ENCODE assay signal across 9 cellular contexts in genomic region chr20:25864986-25865714, GRCh38.
DNase-seq lines count a peak whose midpoint lies in the region; ATAC-seq, FAIRE-seq and TF ChIP-seq lines count a peak whose summit lies in the region.
"Had no signal": no experiment of that assay in that cellular context is flagged by ENCODE, and none has a peak within 500 bp of the region (broad histone marks: within the 10 kb centered on the region; RNA-seq: fewer than 3 reads in every experiment).

No MANE protein-coding gene starts in this region.

- no peaks in the 10 kb centered on the region for H3K9me3 Mint-ChIP-seq in activated CD4-positive, alpha-beta T cell treated with anti-CD3 and anti-CD28 coated beads, Interleukin-2, amount 10 ng/mL, durations not matched to agents 24 days and 14 days
- peaks cover 4% of the 10 kb centered on the region for H3K9me3 Mint-ChIP-seq in activated naive CD8-positive, alpha-beta T cell treated with anti-CD3 and anti-CD28 coated beads, Interleukin-2, amount 50 U/mL, for 24 hours

- H3K79me2 ChIP-seq in keratinocyte (ENCODE audit: control insufficient read depth, insufficient read depth, low read length): no peaks in the 10 kb centered on the region

- dilution Hi-C loops in keratinocyte (cut with MboI; ENCODE audit: extremely low pct_ligation_motif_present, low sequenced_read_pairs): no loop called here

- no peak overlapping the region for H3K27ac Mint-ChIP-seq in activated CD4-positive, alpha-beta T cell treated with anti-CD3 and anti-CD28 coated beads, Interleukin-2, amount 10 ng/mL, durations not matched to agents 24 days and 14 days
- H3K27ac Mint-ChIP-seq in activated naive CD8-positive, alpha-beta T cell treated with anti-CD3 and anti-CD28 coated beads, Interleukin-2, amount 50 U/mL, for 24 hours: no peak overlapping the region

- no peak for DNase-seq in activated CD4-positive, alpha-beta T cell treated with anti-CD3 and anti-CD28 coated beads, Interleukin-2, amount 10 ng/mL, durations not matched to agents 24 days and 14 days
- DNase-seq in activated CD4-positive, alpha-beta T cell treated with anti-CD3 and anti-CD28 coated beads for 1 hour: no peak
- no peak for DNase-seq in activated naive CD8-positive, alpha-beta T cell treated with anti-CD3 and anti-CD28 coated beads, Interleukin-2, amount 50 U/mL, for 24 hours
- DNase-seq in keratinocyte (ENCODE audit: low read depth, low spot score) (no peak), mucosa of gallbladder (ENCODE audit: low spot score) (no peak), GM12891 (ENCODE audit: insufficient read length, low spot score) (no peak)
- DNase-seq: AML-193 had no signal

- TF ChIP-seq POLR2A in GM12891 (IDR thresholded peaks at IDR 0.05; ENCODE audit: low read depth, low read length): no peak

- intact Hi-C loops in activated CD4-positive, alpha-beta T cell treated with anti-CD3 and anti-CD28 coated beads, Interleukin-2, amount 10 ng/mL, durations not matched to agents 24 days and 14 days (cut with micrococcal nuclease): no loop called here

- H3K4me1 ChIP-seq in keratinocyte (ENCODE audit: control insufficient read depth, extremely low read depth, insufficient read depth, low read length): peaks cover 25% of the 10 kb centered on the region
- peaks cover 15 to 60% (median 54%) of the 10 kb centered on the region in 5 donors for H3K4me1 ChIP-seq in subcutaneous abdominal adipose tissue (ENCODE audit: control insufficient read depth in 5 of 5, insufficient read depth in 5 of 5, low read length in 5 of 5)

- peaks cover 40% of the 10 kb centered on the region for H3K4me1 Mint-ChIP-seq in activated CD4-positive, alpha-beta T cell treated with anti-CD3 and anti-CD28 coated beads, Interleukin-2, amount 10 ng/mL, durations not matched to agents 24 days and 14 days
- H3K4me1 Mint-ChIP-seq in activated naive CD8-positive, alpha-beta T cell treated with anti-CD3 and anti-CD28 coated beads, Interleukin-2, amount 50 U/mL, for 24 hours: peaks cover 37% of the 10 kb centered on the region

- FAIRE-seq in keratinocyte (lab: Jason Lieb, UNC) (no peak), GM12891 (lab: Jason Lieb, UNC) (no peak)

- H3K27ac ChIP-seq in keratinocyte (ENCODE audit: control insufficient read depth, insufficient read depth, low read length) (no peak overlapping the region), subcutaneous abdominal adipose tissue (ENCODE audit: low read depth, low read length) (no peak overlapping the region)

- H4K20me1 ChIP-seq in keratinocyte (ENCODE audit: control insufficient read depth, extremely low read depth, insufficient read depth, low read length): no peaks in the 10 kb centered on the region

- no peak overlapping the region for H3K9ac ChIP-seq in keratinocyte (ENCODE audit: control insufficient read depth, extremely low read depth, insufficient read depth, low read length)
- peak overlapping the region in 1 of 5 donors; percentile 69 for H3K9ac ChIP-seq in subcutaneous abdominal adipose tissue (ENCODE audit: low read length in 5 of 5)

- no peaks in the 10 kb centered on the region for H3K9me1 ChIP-seq in keratinocyte (ENCODE audit: control insufficient read depth, extremely low read depth, insufficient read depth, low read length)

- H3K9me3 ChIP-seq in keratinocyte (ENCODE audit: control insufficient read depth, low read depth, low read length) (no peaks in the 10 kb centered on the region), subcutaneous abdominal adipose tissue (ENCODE audit: control insufficient read depth in 5 of 5, low read length in 5 of 5) (no peaks in the 10 kb centered on the region)

- H3K27me3 Mint-ChIP-seq in activated CD4-positive, alpha-beta T cell treated with anti-CD3 and anti-CD28 coated beads, Interleukin-2, amount 10 ng/mL, durations not matched to agents 24 days and 14 days: peaks cover 70% of the 10 kb centered on the region
- H3K27me3 Mint-ChIP-seq in activated naive CD8-positive, alpha-beta T cell treated with anti-CD3 and anti-CD28 coated beads, Interleukin-2, amount 50 U/mL, for 24 hours: peaks cover 76% of the 10 kb centered on the region

- H3K36me3 ChIP-seq in keratinocyte (ENCODE audit: control insufficient read depth in 2 of 2, extremely low read depth in 1 of 2, insufficient read depth in 2 of 2, low read length in 2 of 2) (no peaks in the 10 kb centered on the region), subcutaneous abdominal adipose tissue (ENCODE audit: control insufficient read depth in 5 of 5, insufficient read depth in 5 of 5, low read length in 5 of 5) (no peaks in the 10 kb centered on the region)

- H2AFZ ChIP-seq in keratinocyte (ENCODE audit: control insufficient read depth, low read length): peak overlapping the region; percentile 86

- no peak for TF ChIP-seq CTCF in keratinocyte (optimal IDR thresholded peaks at IDR 0.05 in 1 of 3, IDR thresholded peaks at IDR 0.05 in 1 of 3, conservative IDR thresholded peaks at IDR 0.05 in 1 of 3; ENCODE audit: extremely low read depth in 1 of 3, insufficient read depth in 2 of 3, low read length in 3 of 3)

- no peaks in the 10 kb centered on the region for H3K36me3 Mint-ChIP-seq in activated CD4-positive, alpha-beta T cell treated with anti-CD3 and anti-CD28 coated beads, Interleukin-2, amount 10 ng/mL, durations not matched to agents 24 days and 14 days (ENCODE audit: low read depth)
- H3K36me3 Mint-ChIP-seq in activated naive CD8-positive, alpha-beta T cell treated with anti-CD3 and anti-CD28 coated beads, Interleukin-2, amount 50 U/mL, for 24 hours (ENCODE audit: low read depth): no peaks in the 10 kb centered on the region

- peaks cover 12% of the 10 kb centered on the region for H3K27me3 ChIP-seq in keratinocyte (ENCODE audit: control insufficient read depth, extremely low read depth, insufficient read depth, low read length)
- peaks cover 1 to 12% (median 6%) of the 10 kb centered on the region in 5 donors for H3K27me3 ChIP-seq in subcutaneous abdominal adipose tissue (ENCODE audit: control insufficient read depth in 5 of 5, insufficient read depth in 4 of 5, low read length in 5 of 5)

- H3K4me3 ChIP-seq in keratinocyte (ENCODE audit: control insufficient read depth in 2 of 3, extremely low read depth in 1 of 3, insufficient read depth in 2 of 3, low read depth in 1 of 3, low read length in 3 of 3): peak overlapping the region; percentile 15 to 23 (median 18)
- peak overlapping the region in 4 of 5 donors; percentile 47 to 58 (median 55) for H3K4me3 ChIP-seq in subcutaneous abdominal adipose tissue (ENCODE audit: low read depth in 1 of 5, low read length in 5 of 5)

- peak overlapping the region; percentile 61 for H3K4me2 ChIP-seq in keratinocyte (ENCODE audit: control insufficient read depth, extremely low read depth, insufficient read depth, low read depth, low read length)

- ATAC-seq in activated naive CD8-positive, alpha-beta T cell treated with anti-CD3 and anti-CD28 coated beads, Interleukin-2, amount 50 U/mL, for 24 hours: no peak
- no peak for ATAC-seq in HG02759 (IDR thresholded peaks at IDR 0.05; ENCODE audit: unreplicated experiment)

- H3K4me3 Mint-ChIP-seq in activated CD4-positive, alpha-beta T cell treated with anti-CD3 and anti-CD28 coated beads, Interleukin-2, amount 10 ng/mL, durations not matched to agents 24 days and 14 days: peak overlapping the region; percentile 75
- H3K4me3 Mint-ChIP-seq in activated naive CD8-positive, alpha-beta T cell treated with anti-CD3 and anti-CD28 coated beads, Interleukin-2, amount 50 U/mL, for 24 hours: peak overlapping the region; percentile 37

TF ChIP-seq in GM12891, 5 proteins besides CTCF, POLR2A, EP300 and RAD21:
- TF ChIP-seq TAF1 (IDR thresholded peaks at IDR 0.05; ENCODE audit: low read depth, low read length): no peak
- TF ChIP-seq POLR2AphosphoS5 (IDR thresholded peaks at IDR 0.05; ENCODE audit: low read depth, low read length): no peak
- no peak for TF ChIP-seq PAX5 (IDR thresholded peaks at IDR 0.05; ENCODE audit: insufficient read depth, low read length, severe bottlenecking)
- no peak for TF ChIP-seq POU2F2 (IDR thresholded peaks at IDR 0.05; ENCODE audit: low read depth, low read length)
- TF ChIP-seq SPI1 (IDR thresholded peaks at IDR 0.05; ENCODE audit: low read depth, low read length): no peak
